ENCODE assay signal across 21 cellular contexts in the genomic region with DNA sequence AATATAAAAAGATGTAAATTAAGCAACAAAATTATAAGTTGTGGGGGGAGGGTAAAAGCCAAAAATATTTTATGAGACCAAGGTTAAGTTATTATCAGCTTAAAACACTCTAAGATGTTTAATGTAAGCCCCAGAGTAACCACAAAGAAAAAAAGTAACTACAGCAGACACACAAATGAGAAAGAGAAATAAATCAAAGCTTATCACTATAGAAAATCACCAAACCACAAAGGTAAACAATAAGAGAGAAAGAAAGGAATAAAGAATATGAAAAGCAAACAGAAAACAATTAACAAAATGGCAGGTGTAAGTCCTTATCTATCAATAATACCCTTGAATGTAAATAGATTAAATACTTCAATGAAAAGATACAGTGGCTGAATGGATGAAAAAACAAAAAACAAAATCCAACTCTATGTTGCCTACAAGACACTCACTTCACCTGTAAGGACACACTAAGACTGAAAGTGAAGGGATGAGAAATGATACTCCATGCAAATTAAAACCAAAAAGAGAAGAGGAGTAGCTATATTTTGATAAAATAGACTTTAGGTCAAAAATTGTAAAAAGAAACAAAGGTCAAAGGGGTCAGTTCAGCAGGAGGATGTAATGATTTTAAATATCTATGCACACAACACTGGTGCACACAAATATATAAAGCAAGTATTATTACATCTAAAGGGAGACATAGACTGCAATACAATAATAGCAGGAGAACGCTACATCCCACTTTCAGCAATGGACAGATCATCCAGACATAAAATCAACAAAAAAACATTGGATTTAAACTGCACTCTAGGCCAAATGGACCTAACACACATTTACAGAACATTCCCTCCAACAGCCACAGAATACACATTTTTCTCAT.
A peak's percentile ranks its signal among the peaks of the same experiment; 100 is the strongest.
DNase-seq lines count a peak whose midpoint lies in the region; ATAC-seq, FAIRE-seq and TF ChIP-seq lines count a peak whose summit lies in the region.
"Had no signal": no experiment of that assay in that cellular context is flagged by ENCODE, and none has a peak within 500 bp of the region (broad histone marks: within the 10 kb centered on the region; RNA-seq: fewer than 3 reads in every experiment).

No MANE protein-coding gene starts in this region.

- no peak for TF ChIP-seq CTCF in GM06990 (IDR thresholded peaks at IDR 0.05; ENCODE audit: insufficient read depth, low read length, poor library complexity, severe bottlenecking)
- TF ChIP-seq CTCF in coronary artery (IDR thresholded peaks at IDR 0.05) = no peak
- TF ChIP-seq CTCF in BE2C (IDR thresholded peaks at IDR 0.05; ENCODE audit: low read depth, low read length) = no peak

- peaks cover 12% of the 10 kb centered on the region for H3K4me1 Mint-ChIP-seq in activated T-helper 17 cell treated with anti-CD3 and anti-CD28 coated beads, Interleukin-2, amount 50 U/mL, for 72 hours
- H3K4me1 Mint-ChIP-seq: neural crest cell had no signal

- H3K4me3 Mint-ChIP-seq in activated T-helper 17 cell treated with anti-CD3 and anti-CD28 coated beads, Interleukin-2, amount 50 U/mL, for 72 hours = no peak overlapping the region
- H3K4me3 Mint-ChIP-seq: neural crest cell; T-helper 2 cell treated with Interferon-gamma antibody and Interleukin-4, amounts not matched to agents 5 μg/mL and 100 μg/mL, for 36 hours; type B pancreatic cell had no signal

- H3K27me3 Mint-ChIP-seq in activated T-helper 17 cell treated with anti-CD3 and anti-CD28 coated beads, Interleukin-2, amount 50 U/mL, for 72 hours = no peaks in the 10 kb centered on the region
- H3K27me3 Mint-ChIP-seq: type B pancreatic cell had no signal

- DNase-seq in GM06990 (ENCODE audit: extremely low read depth, insufficient read length) = peak; percentile 11
- DNase-seq in GM19239 (ENCODE audit: insufficient read length, low spot score) = no peak
- DNase-seq in DMS79 treated with DMSO at 0.1 percent for 48 hours (lab: John Stamatoyannopoulos, UW) = no peak
- DNase-seq in NCI-H524 treated with DMSO at 0.1 percent for 48 hours (lab: John Stamatoyannopoulos, UW) = no peak
- DNase-seq in coronary artery (ENCODE audit: low spot score) = no peak
- DNase-seq in BE2C = no peak
- DNase-seq: activated CD4-positive, alpha-beta T cell treated with anti-CD3 and anti-CD28 coated beads for 48 hours; activated T-cell treated with anti-CD3 and anti-CD28 coated beads, Interleukin-2, amount 50 U/mL, for 48 hours; body of pancreas; DMS53; NCI-H1048; NCI-H526; right cardiac atrium; stimulated activated CD4-positive, alpha-beta T cell treated with anti-CD3 and anti-CD28 coated beads, Interleukin-2, amount 100 ng/mL, for 24 hours; stimulated activated CD8-positive, alpha-beta memory T cell treated with anti-CD3 and anti-CD28 coated beads, Interleukin-4, amount 100 ng/mL, for 48 hours had no signal

- no peak overlapping the region for H3K27ac Mint-ChIP-seq in activated T-helper 17 cell treated with anti-CD3 and anti-CD28 coated beads, Interleukin-2, amount 50 U/mL, for 72 hours
- H3K27ac Mint-ChIP-seq: T-helper 2 cell treated with Interferon-gamma antibody and Interleukin-4, amounts not matched to agents 5 μg/mL and 100 μg/mL, for 36 hours; type B pancreatic cell had no signal

- no peaks in the 10 kb centered on the region for H3K4me1 ChIP-seq in BE2C
- H3K4me1 ChIP-seq: body of pancreas had no signal

- no peak overlapping the region for H3K27ac ChIP-seq in coronary artery
- H3K27ac ChIP-seq: body of pancreas had no signal

- H3K27me3 ChIP-seq in GM06990 (replicated peaks; ENCODE audit: control insufficient read depth, insufficient read depth, low read length) = no peaks in the 10 kb centered on the region
- H3K27me3 ChIP-seq in BE2C = no peaks in the 10 kb centered on the region
- H3K27me3 ChIP-seq: body of pancreas had no signal

- H3K9me3 Mint-ChIP-seq in activated T-helper 17 cell treated with anti-CD3 and anti-CD28 coated beads, Interleukin-2, amount 50 U/mL, for 72 hours = no peaks in the 10 kb centered on the region
- H3K9me3 Mint-ChIP-seq: type B pancreatic cell had no signal

- H3K4me3 ChIP-seq in GM06990 (replicated peaks; ENCODE audit: low read depth, low read length) = no peak overlapping the region
- H3K4me3 ChIP-seq in coronary artery = no peak overlapping the region
- H3K4me3 ChIP-seq in BE2C (ENCODE audit: low read depth, low read length) = no peak overlapping the region
- H3K4me3 ChIP-seq: body of pancreas had no signal

- no peaks in the 10 kb centered on the region for H3K9me3 ChIP-seq in BE2C

- FAIRE-seq in GM19239 (lab: Jason Lieb, UNC) = peak; percentile 70
- FAIRE-seq: HepG2 had no signal

- peak; percentile 64 for ATAC-seq in HG03432 (IDR thresholded peaks at IDR 0.05; ENCODE audit: unreplicated experiment)
- ATAC-seq in activated T-helper 17 cell treated with anti-CD3 and anti-CD28 coated beads, Interleukin-2, amount 50 U/mL, for 72 hours (replicated peaks) = peak; percentile 47
- ATAC-seq: body of pancreas, HepG2, right cardiac atrium had no signal

- H3K36me3 ChIP-seq in GM06990 (ENCODE audit: control insufficient read depth, insufficient read depth, low read length) = no peaks in the 10 kb centered on the region; the same call in 1 of the 2 replicates
- no peaks in the 10 kb centered on the region for H3K36me3 ChIP-seq in BE2C

- H3K36me3 Mint-ChIP-seq in activated T-helper 17 cell treated with anti-CD3 and anti-CD28 coated beads, Interleukin-2, amount 50 U/mL, for 72 hours (ENCODE audit: low read depth) = peaks cover 93% of the 10 kb centered on the region
